In the genomic region with DNA sequence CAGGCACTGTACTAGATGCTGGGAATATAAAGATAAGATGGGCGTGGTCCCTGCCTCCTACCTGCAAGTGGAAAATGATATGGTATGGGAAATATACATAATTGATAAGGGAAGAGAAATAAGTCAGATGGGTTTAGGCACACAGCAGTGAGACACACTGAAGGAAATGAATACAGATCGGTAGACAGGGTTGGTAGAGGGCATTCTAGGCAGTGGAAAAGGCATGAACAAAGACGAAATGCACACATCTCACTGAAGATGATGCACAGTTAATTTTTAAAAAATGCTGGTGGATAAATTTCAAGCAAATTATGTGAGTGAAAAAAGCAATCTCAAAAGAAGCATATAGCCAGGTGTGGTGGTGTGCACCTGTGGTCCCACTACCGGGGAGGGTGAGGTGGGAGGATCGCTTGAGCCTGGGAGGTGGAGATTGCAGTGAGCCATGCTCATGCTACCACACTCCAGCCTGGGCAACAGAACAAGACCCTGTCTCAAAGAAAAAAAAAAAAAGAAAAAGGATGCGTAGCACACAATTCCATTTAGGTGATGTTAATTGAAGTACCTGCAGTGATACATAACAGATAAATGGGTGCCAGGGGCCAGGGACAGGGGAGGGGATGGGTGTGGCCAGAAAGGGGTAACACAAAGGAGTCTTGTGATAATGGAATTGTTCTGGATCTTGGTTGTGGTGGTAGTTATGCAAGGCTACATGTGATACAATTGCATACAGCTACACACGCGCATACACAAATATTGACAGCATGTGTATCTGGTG, we compare ENCODE assay signal across 7 cellular contexts. TPM values are rescaled to one million over a fixed set of nuclear protein-coding genes. Genes with fewer than 3 reads are reported as not detected.
DNase-seq lines count a peak whose midpoint lies in the region; ATAC-seq and TF ChIP-seq lines count a peak whose summit lies in the region.
"Not testable (repeated sequence)": the region's sequence is repeated elsewhere in the genome, so short reads cannot be mapped to it uniquely, and the experiment has no call there.

No MANE protein-coding gene starts in this region.

- in situ Hi-C loops in brain microvascular endothelial cell (cut with HindIII; ENCODE audit: low pct_ligation_motif_present, low sequenced_read_pairs), result not testable (repeated sequence)

- CTCF ChIA-PET in activated B cell treated with CpG ODN at 0.5 μM for 24 hours (lab: Charles Lee), result interaction anchor here (1.1 to 1.8 kb wide), 2 partner anchors 17 to 29 kb away, joined by 3 to 5 read pairs; no protein-coding TSS in a partner anchor

- H3K27ac ChIP-seq in brain microvascular endothelial cell, result not testable (repeated sequence)
- peak overlapping the region; percentile 1 to 19 for H3K27ac ChIP-seq in thoracic aorta

- H3K36me3 Mint-ChIP-seq in activated B cell treated with CpG ODN at 0.5 μM for 24 hours (ENCODE audit: low read depth), result peaks cover 65% of the 10 kb centered on the region
- H3K36me3 Mint-ChIP-seq in natural killer cell treated with Interleukin-12 subunit alpha and Interleukin-12 subunit beta and Interleukin-15 and Interleukin-18, amount 100 ng/mL, for 72 hours, result peaks cover 27% of the 10 kb centered on the region

- not testable (repeated sequence) for TF ChIP-seq CTCF in activated B cell treated with CpG ODN at 0.5 μM for 24 hours (IDR thresholded peaks at IDR 0.05); brain microvascular endothelial cell (IDR thresholded peaks at IDR 0.05; ENCODE audit: low read depth, low read length, missing control alignments); thoracic aorta (IDR thresholded peaks at IDR 0.05)

- peaks cover 19% of the 10 kb centered on the region for H3K36me3 ChIP-seq in brain microvascular endothelial cell (replicated peaks)
- peaks cover 14% of the 10 kb centered on the region for H3K36me3 ChIP-seq in thoracic aorta

- POLR2A ChIA-PET in activated B cell treated with CpG ODN at 0.5 μM for 24 hours (lab: Charles Lee), result interaction anchor here (1.3 kb wide), 1 partner anchor 30 kb away, joined by 3 read pairs; no protein-coding TSS in a partner anchor

- H3K4me1 Mint-ChIP-seq in activated B cell treated with CpG ODN at 0.5 μM for 24 hours; natural killer cell treated with Interleukin-12 subunit alpha and Interleukin-12 subunit beta and Interleukin-15 and Interleukin-18, amount 100 ng/mL, for 72 hours (ENCODE audit: low read depth in 2 of 2): not testable (repeated sequence)

- DNase-seq in EH (ENCODE audit: low read depth), result peak; percentile 63
- not testable (repeated sequence) for DNase-seq in activated B cell treated with CpG ODN at 0.5 μM for 24 hours; thoracic aorta (ENCODE audit: low spot score)
- DNase-seq in brain microvascular endothelial cell, result peak; percentile 47
- peak; percentile 23 to 43 for DNase-seq in erythroblast (lab: John Stamatoyannopoulos, UW)
- DNase-seq in iris pigment epithelial cell (ENCODE audit: low read depth), result peak; percentile 30
- peak; percentile 54 for DNase-seq in natural killer cell treated with Interleukin-12 subunit alpha and Interleukin-12 subunit beta and Interleukin-15 and Interleukin-18, amount 100 ng/mL, for 72 hours (ENCODE audit: low spot score)

- not testable (repeated sequence) for H3K4me3 ChIP-seq in brain microvascular endothelial cell (ENCODE audit: low read depth, low read length); thoracic aorta

- ATAC-seq in activated B cell treated with CpG ODN at 0.5 μM for 24 hours (ENCODE audit: low read depth); natural killer cell treated with Interleukin-12 subunit alpha and Interleukin-12 subunit beta and Interleukin-15 and Interleukin-18, amount 100 ng/mL, for 72 hours: not testable (repeated sequence)
- peak; percentile 11 for ATAC-seq in thoracic aorta (ENCODE audit: insufficient number of reproducible peaks, low FRiP score, low read depth)

- H3K27ac Mint-ChIP-seq in activated B cell treated with CpG ODN at 0.5 μM for 24 hours, result peak overlapping the region; percentile 27
- not testable (repeated sequence) for H3K27ac Mint-ChIP-seq in natural killer cell treated with Interleukin-12 subunit alpha and Interleukin-12 subunit beta and Interleukin-15 and Interleukin-18, amount 100 ng/mL, for 72 hours

- H3K27me3 ChIP-seq in brain microvascular endothelial cell (replicated peaks); thoracic aorta (replicated peaks; ENCODE audit: insufficient read depth): not testable (repeated sequence)

- peaks cover 5 to 16% of the 10 kb centered on the region in 2 donors for H3K4me1 ChIP-seq in thoracic aorta (ENCODE audit: control insufficient read depth in 1 of 2, low read depth in 2 of 2)

- H3K9me3 Mint-ChIP-seq in activated B cell treated with CpG ODN at 0.5 μM for 24 hours; natural killer cell treated with Interleukin-12 subunit alpha and Interleukin-12 subunit beta and Interleukin-15 and Interleukin-18, amount 100 ng/mL, for 72 hours: not testable (repeated sequence)

- H3K4me3 Mint-ChIP-seq in activated B cell treated with CpG ODN at 0.5 μM for 24 hours; natural killer cell treated with Interleukin-12 subunit alpha and Interleukin-12 subunit beta and Interleukin-15 and Interleukin-18, amount 100 ng/mL, for 72 hours: not testable (repeated sequence)

- H3K27me3 Mint-ChIP-seq in activated B cell treated with CpG ODN at 0.5 μM for 24 hours; natural killer cell treated with Interleukin-12 subunit alpha and Interleukin-12 subunit beta and Interleukin-15 and Interleukin-18, amount 100 ng/mL, for 72 hours: not testable (repeated sequence)

- not testable (repeated sequence) for H3K9me3 ChIP-seq in thoracic aorta

- TF ChIP-seq POLR2A in erythroblast (IDR thresholded peaks at IDR 0.05; ENCODE audit: low read length), result not testable (repeated sequence)

- intact Hi-C loops in activated B cell treated with CpG ODN at 0.5 μM for 24 hours (cut with micrococcal nuclease), result loop anchor here (5.0 kb wide), 1 partner anchor 77 kb away; no protein-coding TSS in a partner anchor

RNA-seq across cellular contexts. Expression of a gene that starts 10.4 kb away (rescaled TPM):
- 14.2 and 17.9 TPM in 2 replicates for total RNA-seq in activated B cell treated with CpG ODN at 0.5 μM for 24 hours
- total RNA-seq in natural killer cell treated with Interleukin-12 subunit alpha and Interleukin-12 subunit beta and Interleukin-15 and Interleukin-18, amount 100 ng/mL, for 72 hours, result 1 to 10 TPM; 4.8 to 7.4 TPM
- over 10,000 TPM in 1 of 2 donors, 1,000 to 10,000 TPM in 1; 6,975 to 13,974 TPM for total RNA-seq in thoracic aorta

RNA-seq across cellular contexts. Expression of a gene that starts 22.3 kb away (rescaled TPM):
- 274 and 341 TPM in 2 replicates for total RNA-seq in activated B cell treated with CpG ODN at 0.5 μM for 24 hours
- 100 to 1,000 TPM; 140 to 206 TPM for total RNA-seq in natural killer cell treated with Interleukin-12 subunit alpha and Interleukin-12 subunit beta and Interleukin-15 and Interleukin-18, amount 100 ng/mL, for 72 hours
- 10 to 100 TPM; 41.4 to 90.2 TPM for total RNA-seq in thoracic aorta

RNA-seq across cellular contexts. Expression of a gene that starts 22.9 kb away (rescaled TPM):
- 18.7 and 22.3 TPM in 2 replicates for total RNA-seq in activated B cell treated with CpG ODN at 0.5 μM for 24 hours
- total RNA-seq in natural killer cell treated with Interleukin-12 subunit alpha and Interleukin-12 subunit beta and Interleukin-15 and Interleukin-18, amount 100 ng/mL, for 72 hours, result 10 to 100 TPM; 18.9 to 21.6 TPM
- total RNA-seq in thoracic aorta, result 10 to 100 TPM; 14.6 to 21.8 TPM

RNA-seq across cellular contexts. Expression of a gene that starts 31.0 kb away (rescaled TPM):
- total RNA-seq in activated B cell treated with CpG ODN at 0.5 μM for 24 hours (96.7 and 115 TPM in 2 replicates), thoracic aorta (10 to 100 TPM; 55.9 to 82.2 TPM)
- total RNA-seq in natural killer cell treated with Interleukin-12 subunit alpha and Interleukin-12 subunit beta and Interleukin-15 and Interleukin-18, amount 100 ng/mL, for 72 hours, result 10 to 100 TPM; 23.1 to 30.3 TPM

Comparison
In these comparisons a context has a peak if more than half of its experiments do, and no peak if none do; other contexts are left out.
1. RNA of a gene that starts 10.4 kb away (total RNA-seq): 6,975 to 13,974 TPM in thoracic aorta; 14.2 to 17.9 TPM in activated B cell treated with CpG ODN at 0.5 μM for 24 hours and 4.8 to 7.4 TPM in natural killer cell treated with Interleukin-12 subunit alpha and Interleukin-12 subunit beta and Interleukin-15 and Interleukin-18, amount 100 ng/mL, for 72 hours; every median in the first group is over 100 times any median in the second.